In genomic region chr15:71329041-71329440, GRCh38 we compare ENCODE assay signal across 11 cellular contexts.
DNase-seq lines count a peak whose midpoint lies in the region; ATAC-seq and TF ChIP-seq lines count a peak whose summit lies in the region.
"Had no signal": no experiment of that assay in that cellular context is flagged by ENCODE, and none has a peak within 500 bp of the region (broad histone marks: within the 10 kb centered on the region; RNA-seq: fewer than 3 reads in every experiment).

No MANE protein-coding gene starts in this region.

- H3F3A ChIP-seq in GM23338 (replicated peaks; ENCODE audit: low read depth): no peaks in the 10 kb centered on the region

- POLR2A ChIA-PET in RWPE1 (lab: Yijun Ruan, JAX; ENCODE audit: low non-redundant PET): interaction anchor here (0.9 kb wide), 1 partner anchor 8 kb away, joined by 3 read pairs; no protein-coding TSS in a partner anchor

- H3K4me1 ChIP-seq in esophagus squamous epithelium (peaks cover 0 to 65% (median 24%) of the 10 kb centered on the region in 3 donors), lung (ENCODE audit: control insufficient read depth in 2 of 2, insufficient read depth in 2 of 2, low read length in 2 of 2) (peaks cover 7 to 22% of the 10 kb centered on the region in 2 donors), suprapubic skin (peaks cover 11% of the 10 kb centered on the region), GM23338 (ENCODE audit: insufficient read depth) (0 out of 2 replicates have a peak, but pooled peaks cover 4% of the 10 kb centered on the region)
- H3K4me1 ChIP-seq: BLaER1 treated with 17β-estradiol and CSF1 and Interleukin-3, amounts not matched to agents 10 nM and 100 nM had no signal

- no peaks in the 10 kb centered on the region for H3K36me3 Mint-ChIP-seq in activated naive CD4-positive, alpha-beta T cell treated with anti-CD3 and anti-CD28 coated beads, Interleukin-2, amount 50 U/mL, for 72 hours
- no peaks in the 10 kb centered on the region for H3K36me3 Mint-ChIP-seq in GM23338 (ENCODE audit: low read depth)
- H3K36me3 Mint-ChIP-seq: IgD-negative memory B cell had no signal

- H3K9me2 ChIP-seq in GM23338 (ENCODE audit: insufficient read depth): peaks cover 2% of the 10 kb centered on the region; the same call in 1 of the 2 replicates

- TF ChIP-seq POLR2A in esophagus squamous epithelium (IDR thresholded peaks at IDR 0.05): no peak
- TF ChIP-seq POLR2A in suprapubic skin (IDR thresholded peaks at IDR 0.05): no peak

- ATAC-seq in lung (ENCODE audit: insufficient read depth, low FRiP score): no peak
- ATAC-seq in GM19328 (IDR thresholded peaks at IDR 0.05; ENCODE audit: unreplicated experiment): no peak
- no peak for ATAC-seq in activated naive CD4-positive, alpha-beta T cell treated with anti-CD3 and anti-CD28 coated beads, Interleukin-2, amount 50 U/mL, for 72 hours
- no peak for ATAC-seq in GM23338
- ATAC-seq: activated naive CD8-positive, alpha-beta T cell treated with anti-CD3 and anti-CD28 coated beads, Interleukin-2, amount 50 U/mL, for 24 hours had no signal

- H3K9me3 ChIP-seq in esophagus squamous epithelium: no peaks in the 10 kb centered on the region
- no peaks in the 10 kb centered on the region for H3K9me3 ChIP-seq in lung (ENCODE audit: control insufficient read depth in 2 of 2, insufficient read depth in 1 of 2, low read length in 1 of 2)
- no peaks in the 10 kb centered on the region for H3K9me3 ChIP-seq in suprapubic skin
- H3K9me3 ChIP-seq: BLaER1 treated with 17β-estradiol and CSF1 and Interleukin-3, amounts not matched to agents 10 nM and 100 nM had no signal

- CTCF ChIA-PET in RWPE1 (lab: Yijun Ruan, JAX): no interaction called here

- no peak for TF ChIP-seq EP300 in suprapubic skin (IDR thresholded peaks at IDR 0.05)

- no peak for TF ChIP-seq CTCF in RWPE1 (conservative IDR thresholded peaks at IDR 0.05; ENCODE audit: low read depth)
- TF ChIP-seq CTCF in esophagus squamous epithelium (IDR thresholded peaks at IDR 0.05): no peak
- no peak for TF ChIP-seq CTCF in lung (IDR thresholded peaks at IDR 0.05; ENCODE audit: control extremely low read depth, extremely low read depth)
- TF ChIP-seq CTCF in suprapubic skin (IDR thresholded peaks at IDR 0.05): no peak
- no peak for TF ChIP-seq CTCF in GM23338 (conservative IDR thresholded peaks at IDR 0.05; ENCODE audit: low read depth in 2 of 2)

- no peak overlapping the region for H3K4me3 ChIP-seq in esophagus squamous epithelium
- no peak overlapping the region for H3K4me3 ChIP-seq in lung
- no peak overlapping the region for H3K4me3 ChIP-seq in suprapubic skin
- H3K4me3 ChIP-seq in GM23338: no peak overlapping the region
- H3K4me3 ChIP-seq: BLaER1 treated with 17β-estradiol and CSF1 and Interleukin-3, amounts not matched to agents 10 nM and 100 nM had no signal

- H3K27ac Mint-ChIP-seq in activated naive CD4-positive, alpha-beta T cell treated with anti-CD3 and anti-CD28 coated beads, Interleukin-2, amount 50 U/mL, for 72 hours: no peak overlapping the region
- H3K27ac Mint-ChIP-seq in GM23338: no peak overlapping the region
- H3K27ac Mint-ChIP-seq: activated naive CD8-positive, alpha-beta T cell treated with anti-CD3 and anti-CD28 coated beads, Interleukin-2, amount 50 U/mL, for 24 hours; IgD-negative memory B cell had no signal

- H3K27me3 Mint-ChIP-seq in GM23338 (ENCODE audit: insufficient read depth, low read depth, poor library complexity): no peaks in the 10 kb centered on the region
- H3K27me3 Mint-ChIP-seq: activated naive CD8-positive, alpha-beta T cell treated with anti-CD3 and anti-CD28 coated beads, Interleukin-2, amount 50 U/mL, for 24 hours; IgD-negative memory B cell had no signal

- no peak overlapping the region for H2AFZ ChIP-seq in GM23338

- H3K27ac ChIP-seq in RWPE1 (peak overlapping the region; percentile 44), esophagus squamous epithelium (peak overlapping the region; percentile 26 to 85 (median 77)), lung (ENCODE audit: low read depth in 1 of 2, low read length in 1 of 2) (peak overlapping the region; percentile 54 to 80), suprapubic skin (peak overlapping the region; percentile 51), GM23338 (ENCODE audit: low read depth) (no peak overlapping the region)
- H3K27ac ChIP-seq: BLaER1 treated with 17β-estradiol and CSF1 and Interleukin-3, amounts not matched to agents 10 nM and 100 nM had no signal

- no peak overlapping the region for H3K4me2 ChIP-seq in GM23338
- H3K4me2 ChIP-seq: BLaER1 treated with 17β-estradiol and CSF1 and Interleukin-3, amounts not matched to agents 10 nM and 100 nM had no signal

- intact Hi-C loops in esophagus squamous epithelium (cut with DNase I): no loop called here

- H3K36me3 ChIP-seq in esophagus squamous epithelium (no peaks in the 10 kb centered on the region), lung (ENCODE audit: control insufficient read depth in 2 of 2, insufficient read depth in 2 of 2, low read length in 2 of 2) (no peaks in the 10 kb centered on the region), suprapubic skin (no peaks in the 10 kb centered on the region), GM23338 (ENCODE audit: insufficient read depth) (no peaks in the 10 kb centered on the region)
- H3K36me3 ChIP-seq: BLaER1 treated with 17β-estradiol and CSF1 and Interleukin-3, amounts not matched to agents 10 nM and 100 nM had no signal

- in situ Hi-C loops in G401 (cut with HindIII; ENCODE audit: low sequenced_read_pairs): no loop called here

- H3K79me2 ChIP-seq in GM23338 (replicated peaks; ENCODE audit: insufficient read depth): no peaks in the 10 kb centered on the region

- DNase-seq in RWPE1 (ENCODE audit: low spot score) (no peak), esophagus squamous epithelium (lab: John Stamatoyannopoulos, UW) (no peak), lung (ENCODE audit: low spot score) (no peak), suprapubic skin (ENCODE audit: low spot score in 2 of 2) (no peak), G401 (ENCODE audit: low spot score) (no peak), GM23338 (ENCODE audit: low spot score) (no peak)
- DNase-seq in activated naive CD4-positive, alpha-beta T cell treated with anti-CD3 and anti-CD28 coated beads, Interleukin-2, amount 50 U/mL, for 72 hours (ENCODE audit: low spot score in 2 of 2): no peak
- DNase-seq: activated naive CD8-positive, alpha-beta T cell treated with anti-CD3 and anti-CD28 coated beads, Interleukin-2, amount 50 U/mL, for 24 hours had no signal

- H4K20me1 ChIP-seq in GM23338 (replicated peaks; ENCODE audit: insufficient read depth): no peaks in the 10 kb centered on the region
- H4K20me1 ChIP-seq: BLaER1 treated with 17β-estradiol and CSF1 and Interleukin-3, amounts not matched to agents 10 nM and 100 nM had no signal

- WGBS in esophagus squamous epithelium, 2 donors: 53 to 84% methylated on average over 8 of the region's 8 CpGs
- WGBS in lung, 2 donors: 53 to 69% methylated on average over 8 of the region's 8 CpGs
- WGBS in suprapubic skin: 81% methylated on average over 8 of the region's 8 CpGs

- peaks cover 18% of the 10 kb centered on the region for H3K4me1 Mint-ChIP-seq in GM23338
- H3K4me1 Mint-ChIP-seq: IgD-negative memory B cell had no signal

- no peak overlapping the region for H3K4me3 Mint-ChIP-seq in GM23338
- H3K4me3 Mint-ChIP-seq: activated naive CD8-positive, alpha-beta T cell treated with anti-CD3 and anti-CD28 coated beads, Interleukin-2, amount 50 U/mL, for 24 hours; IgD-negative memory B cell had no signal

- H3K9me3 Mint-ChIP-seq in activated naive CD4-positive, alpha-beta T cell treated with anti-CD3 and anti-CD28 coated beads, Interleukin-2, amount 50 U/mL, for 72 hours: no peaks in the 10 kb centered on the region
- H3K9me3 Mint-ChIP-seq in GM23338: no peaks in the 10 kb centered on the region
- H3K9me3 Mint-ChIP-seq: activated naive CD8-positive, alpha-beta T cell treated with anti-CD3 and anti-CD28 coated beads, Interleukin-2, amount 50 U/mL, for 24 hours; IgD-negative memory B cell had no signal

- H3K27me3 ChIP-seq in esophagus squamous epithelium (no peaks in the 10 kb centered on the region), lung (ENCODE audit: control insufficient read depth, insufficient read depth) (no peaks in the 10 kb centered on the region), suprapubic skin (no peaks in the 10 kb centered on the region), GM23338 (ENCODE audit: insufficient read depth) (no peaks in the 10 kb centered on the region)
- H3K27me3 ChIP-seq: BLaER1 treated with 17β-estradiol and CSF1 and Interleukin-3, amounts not matched to agents 10 nM and 100 nM had no signal

TF ChIP-seq in GM23338, 12 proteins besides CTCF, POLR2A, EP300 and RAD21 (continues in another document):
- TF ChIP-seq EZH2phosphoT487 (IDR thresholded peaks at IDR 0.05; ENCODE audit: unreplicated experiment) (no peak), REST (IDR thresholded peaks at IDR 0.05; ENCODE audit: unreplicated experiment) (no peak), ZNF331 (CRISPR knock-in tag; IDR thresholded peaks at IDR 0.05; ENCODE audit: low read depth) (no peak), NANOG (IDR thresholded peaks at IDR 0.05; ENCODE audit: borderline replicate concordance) (no peak), STAT1 (IDR thresholded peaks at IDR 0.05; ENCODE audit: unreplicated experiment) (no peak)
